ENCODE assay signal across 10 cellular contexts in genomic region chr5:173714551-173715428, GRCh38.
DNase-seq lines count a peak whose midpoint lies in the region; ATAC-seq, FAIRE-seq and TF ChIP-seq lines count a peak whose summit lies in the region.
"Had no signal": no experiment of that assay in that cellular context is flagged by ENCODE, and none has a peak within 500 bp of the region (broad histone marks: within the 10 kb centered on the region; RNA-seq: fewer than 3 reads in every experiment).

No MANE protein-coding gene starts in this region.

- no peaks in the 10 kb centered on the region for H3K9me3 Mint-ChIP-seq in stimulated activated naive CD8-positive, alpha-beta T cell treated with anti-CD3 and anti-CD28 coated beads, Interleukin-15, amount 100 ng/mL, for 72 hours
- H3K9me3 Mint-ChIP-seq in activated CD8-positive, alpha-beta memory T cell treated with anti-CD3 and anti-CD28 coated beads, Interleukin-2, amount 10 ng/mL, durations not matched to agents 7 days and 5 days (ENCODE audit: low read depth): no peaks in the 10 kb centered on the region

- no peak for FAIRE-seq in urothelium cell line (lab: Jason Lieb, UNC)

- H3K27ac Mint-ChIP-seq in stimulated activated naive CD8-positive, alpha-beta T cell treated with anti-CD3 and anti-CD28 coated beads, Interleukin-15, amount 100 ng/mL, for 72 hours: peak overlapping the region in 1 of 2 donors; percentile 7
- H3K27ac Mint-ChIP-seq in activated CD8-positive, alpha-beta memory T cell treated with anti-CD3 and anti-CD28 coated beads, Interleukin-2, amount 10 ng/mL, durations not matched to agents 7 days and 5 days: no peak overlapping the region

- H3K36me3 Mint-ChIP-seq in activated CD8-positive, alpha-beta memory T cell treated with anti-CD3 and anti-CD28 coated beads, Interleukin-2, amount 10 ng/mL, durations not matched to agents 7 days and 5 days: no peaks in the 10 kb centered on the region

- ATAC-seq in stimulated activated naive CD8-positive, alpha-beta T cell treated with anti-CD3 and anti-CD28 coated beads, Interleukin-15, Interleukin-2, amounts not matched to agents 100 U/mL and 50 U/mL, for 24 hours: peak; percentile 29
- no peak for ATAC-seq in stimulated activated naive CD8-positive, alpha-beta T cell treated with anti-CD3 and anti-CD28 coated beads, Interleukin-15, amount 100 ng/mL, for 72 hours
- ATAC-seq in SK-N-SH treated with all-trans-retinoic acid at 6 μM for 48 hours (peak; percentile 73), left lobe of liver (no peak)
- ATAC-seq in activated CD8-positive, alpha-beta memory T cell treated with anti-CD3 and anti-CD28 coated beads, Interleukin-2, amount 10 ng/mL, durations not matched to agents 7 days and 5 days: no peak

- CTCF ChIA-PET in activated CD8-positive, alpha-beta memory T cell treated with anti-CD3 and anti-CD28 coated beads, Interleukin-2, amount 10 ng/mL, durations not matched to agents 7 days and 5 days (lab: Charles Lee): no interaction called here

- no peak overlapping the region for H3K4me3 ChIP-seq in fibroblast of the aortic adventitia (ENCODE audit: low read depth, low read length)

- TF ChIP-seq CTCF in fibroblast of the aortic adventitia (IDR thresholded peaks at IDR 0.05; ENCODE audit: insufficient read depth, low read length): no peak

- no peaks in the 10 kb centered on the region for H3K4me1 Mint-ChIP-seq in stimulated activated naive CD8-positive, alpha-beta T cell treated with anti-CD3 and anti-CD28 coated beads, Interleukin-15, amount 100 ng/mL, for 72 hours
- no peaks in the 10 kb centered on the region for H3K4me1 Mint-ChIP-seq in activated CD8-positive, alpha-beta memory T cell treated with anti-CD3 and anti-CD28 coated beads, Interleukin-2, amount 10 ng/mL, durations not matched to agents 7 days and 5 days

- DNase-seq in stimulated activated naive CD8-positive, alpha-beta T cell treated with anti-CD3 and anti-CD28 coated beads, Interleukin-15, Interleukin-2, amounts not matched to agents 100 U/mL and 50 U/mL, for 24 hours: no peak
- no peak for DNase-seq in stimulated activated naive CD8-positive, alpha-beta T cell treated with anti-CD3 and anti-CD28 coated beads, Interleukin-15, amount 100 ng/mL, for 72 hours
- DNase-seq in fibroblast of the aortic adventitia (ENCODE audit: low read depth): peak; percentile 63
- peak; percentile 81 for DNase-seq in urothelium cell line (ENCODE audit: low spot score)
- DNase-seq in left lobe of liver (ENCODE audit: low spot score): no peak
- DNase-seq in activated naive CD4-positive, alpha-beta T cell treated with Interleukin-2 at 50 U/mL for 16 hours: no peak
- DNase-seq in activated CD8-positive, alpha-beta memory T cell treated with anti-CD3 and anti-CD28 coated beads, Interleukin-2, amount 10 ng/mL, durations not matched to agents 7 days and 5 days: no peak
- DNase-seq: NCI-H1105; stimulated activated CD4-positive, alpha-beta T cell treated with anti-CD3 and anti-CD28 coated beads, Interleukin-2, amount 100 ng/mL, for 24 hours had no signal

- no peak overlapping the region for H3K4me3 Mint-ChIP-seq in stimulated activated naive CD8-positive, alpha-beta T cell treated with anti-CD3 and anti-CD28 coated beads, Interleukin-15, amount 100 ng/mL, for 72 hours
- H3K4me3 Mint-ChIP-seq in activated CD8-positive, alpha-beta memory T cell treated with anti-CD3 and anti-CD28 coated beads, Interleukin-2, amount 10 ng/mL, durations not matched to agents 7 days and 5 days: no peak overlapping the region

- no peaks in the 10 kb centered on the region for H3K27me3 Mint-ChIP-seq in stimulated activated naive CD8-positive, alpha-beta T cell treated with anti-CD3 and anti-CD28 coated beads, Interleukin-15, amount 100 ng/mL, for 72 hours
- peaks cover 7% of the 10 kb centered on the region for H3K27me3 Mint-ChIP-seq in activated CD8-positive, alpha-beta memory T cell treated with anti-CD3 and anti-CD28 coated beads, Interleukin-2, amount 10 ng/mL, durations not matched to agents 7 days and 5 days

TF ChIP-seq in SK-N-SH treated with all-trans-retinoic acid at 6 μM for 48 hours, 23 proteins besides CTCF, POLR2A, EP300 and RAD21:
- no peak for TF ChIP-seq RARB (CRISPR knock-in tag; IDR thresholded peaks at IDR 0.05)
- TF ChIP-seq ZFP3 (CRISPR knock-in tag; IDR thresholded peaks at IDR 0.05): no peak
- no peak for TF ChIP-seq CSRNP3 (CRISPR knock-in tag; IDR thresholded peaks at IDR 0.05)
- no peak for TF ChIP-seq TSHZ2 (CRISPR knock-in tag; IDR thresholded peaks at IDR 0.05)
- no peak for TF ChIP-seq PATZ1 (CRISPR knock-in tag; IDR thresholded peaks at IDR 0.05; ENCODE audit: borderline replicate concordance)
- no peak for TF ChIP-seq PPARA (CRISPR knock-in tag; IDR thresholded peaks at IDR 0.05; ENCODE audit: borderline replicate concordance)
- TF ChIP-seq ZNF70 (CRISPR knock-in tag; IDR thresholded peaks at IDR 0.05): no peak
- TF ChIP-seq TOX (CRISPR knock-in tag; IDR thresholded peaks at IDR 0.05; ENCODE audit: borderline replicate concordance): no peak
- no peak for TF ChIP-seq BACH2 (CRISPR knock-in tag; IDR thresholded peaks at IDR 0.05; ENCODE audit: borderline replicate concordance)
- TF ChIP-seq TCF4 (CRISPR knock-in tag; IDR thresholded peaks at IDR 0.05; ENCODE audit: borderline replicate concordance): no peak
- no peak for TF ChIP-seq SNAI2 (CRISPR knock-in tag; IDR thresholded peaks at IDR 0.05)
- TF ChIP-seq GLIS3 (CRISPR knock-in tag; IDR thresholded peaks at IDR 0.05): no peak
- TF ChIP-seq ZFP30 (CRISPR knock-in tag; IDR thresholded peaks at IDR 0.05): no peak
- TF ChIP-seq CSDC2 (CRISPR knock-in tag; IDR thresholded peaks at IDR 0.05): no peak

Comparison
In these comparisons a context has a peak if more than half of its experiments do, and no peak if none do; other contexts are left out.
1. ATAC-seq: peak in stimulated activated naive CD8-positive, alpha-beta T cell treated with anti-CD3 and anti-CD28 coated beads, Interleukin-15, Interleukin-2, amounts not matched to agents 100 U/mL and 50 U/mL, for 24 hours (single experiment) and SK-N-SH treated with all-trans-retinoic acid at 6 μM for 48 hours (single experiment); none in stimulated activated naive CD8-positive, alpha-beta T cell treated with anti-CD3 and anti-CD28 coated beads, Interleukin-15, amount 100 ng/mL, for 72 hours (single experiment), left lobe of liver (single experiment) and activated CD8-positive, alpha-beta memory T cell treated with anti-CD3 and anti-CD28 coated beads, Interleukin-2, amount 10 ng/mL, durations not matched to agents 7 days and 5 days (single experiment).
2. DNase-seq: peak in fibroblast of the aortic adventitia (single experiment) and urothelium cell line (single experiment); none in stimulated activated naive CD8-positive, alpha-beta T cell treated with anti-CD3 and anti-CD28 coated beads, Interleukin-15, Interleukin-2, amounts not matched to agents 100 U/mL and 50 U/mL, for 24 hours (single experiment), stimulated activated naive CD8-positive, alpha-beta T cell treated with anti-CD3 and anti-CD28 coated beads, Interleukin-15, amount 100 ng/mL, for 72 hours (0 of 2), left lobe of liver (single experiment), activated naive CD4-positive, alpha-beta T cell treated with Interleukin-2 at 50 U/mL for 16 hours (single experiment) and activated CD8-positive, alpha-beta memory T cell treated with anti-CD3 and anti-CD28 coated beads, Interleukin-2, amount 10 ng/mL, durations not matched to agents 7 days and 5 days (single experiment).